24 cellular contexts compared by ENCODE assay signal in genomic region chr7:17183630-17184328, GRCh38.
DNase-seq lines count a peak whose midpoint lies in the region; ATAC-seq, FAIRE-seq and TF ChIP-seq lines count a peak whose summit lies in the region.
"Had no signal": no experiment of that assay in that cellular context is flagged by ENCODE, and none has a peak within 500 bp of the region (broad histone marks: within the 10 kb centered on the region; RNA-seq: fewer than 3 reads in every experiment).

No MANE protein-coding gene starts in this region.

- TF ChIP-seq CTCF in adrenal gland (IDR thresholded peaks at IDR 0.05) (no peak), keratinocyte (optimal IDR thresholded peaks at IDR 0.05 in 1 of 3, IDR thresholded peaks at IDR 0.05 in 1 of 3, conservative IDR thresholded peaks at IDR 0.05 in 1 of 3; ENCODE audit: extremely low read depth in 1 of 3, insufficient read depth in 2 of 3, low read length in 3 of 3) (no peak), breast epithelium (IDR thresholded peaks at IDR 0.05) (no peak)

- dilution Hi-C loops in keratinocyte (cut with MboI; ENCODE audit: extremely low pct_ligation_motif_present, low sequenced_read_pairs) = no loop called here

- H3K27me3 ChIP-seq in adrenal gland (no peaks in the 10 kb centered on the region), keratinocyte (ENCODE audit: control insufficient read depth, extremely low read depth, insufficient read depth, low read length) (no peaks in the 10 kb centered on the region), breast epithelium (no peaks in the 10 kb centered on the region)
- H3K27me3 ChIP-seq: neural progenitor cell had no signal

- no peaks in the 10 kb centered on the region for H3K79me2 ChIP-seq in keratinocyte (ENCODE audit: control insufficient read depth, insufficient read depth, low read length)

- intact Hi-C loops in left ventricle myocardium superior (cut with micrococcal nuclease) (no loop called here), cardiac septum (cut with DNase I) (no loop called here), adrenal gland (cut with DNase I) (loop anchor here in 1 of 2 donors (5.0 kb wide), 1 partner anchor 114 kb away; the partner anchor contains the start of gene AHR), breast epithelium (cut with DNase I; ENCODE audit: low total_unique reads) (no loop called here)

- DNase-seq in left ventricle myocardium superior (no peak), cardiac septum (ENCODE audit: low spot score) (no peak), adrenal gland (no peak), keratinocyte (ENCODE audit: low read depth, low spot score) (no peak), breast epithelium (ENCODE audit: low spot score in 2 of 2) (no peak), UCSD-AML1 (lab: John Stamatoyannopoulos, UW; ENCODE audit: unreplicated experiment) (no peak), DMS 273 (lab: John Stamatoyannopoulos, UW; ENCODE audit: unreplicated experiment) (no peak)
- no peak for DNase-seq in effector CD4-positive, alpha-beta T cell
- DNase-seq: activated CD4-positive, alpha-beta T cell treated with anti-CD3 and anti-CD28 coated beads for 48 hours; activated gamma-delta T cell; AML-193; GDM1; islet precursor cell; Karpas-422; NCI-H2227 treated with DMSO at 0.1 percent for 48 hours; NK-92 treated with Interleukin-12 subunit alpha and Interleukin-12 subunit beta, amount 100 ng/mL, for 24 hours; psoas muscle had no signal

- no peaks in the 10 kb centered on the region for H3K9me3 ChIP-seq in adrenal gland (replicated peaks in 1 of 3)
- no peaks in the 10 kb centered on the region for H3K9me3 ChIP-seq in keratinocyte (ENCODE audit: control insufficient read depth, low read depth, low read length)
- H3K9me3 ChIP-seq in breast epithelium = no peaks in the 10 kb centered on the region
- H3K9me3 ChIP-seq: psoas muscle had no signal

- peak; percentile 67 for ATAC-seq in left ventricle myocardium superior
- ATAC-seq: psoas muscle had no signal

- no peak overlapping the region for H2AFZ ChIP-seq in keratinocyte (ENCODE audit: control insufficient read depth, low read length)
- H2AFZ ChIP-seq: neural progenitor cell had no signal

- H3K4me3 ChIP-seq in adrenal gland (no peak overlapping the region), keratinocyte (ENCODE audit: control insufficient read depth in 2 of 3, extremely low read depth in 1 of 3, insufficient read depth in 2 of 3, low read depth in 1 of 3, low read length in 3 of 3) (no peak overlapping the region), breast epithelium (no peak overlapping the region)
- H3K4me3 ChIP-seq: coronary artery, neural progenitor cell, psoas muscle had no signal

- no peak overlapping the region for H3K4me2 ChIP-seq in keratinocyte (ENCODE audit: control insufficient read depth, extremely low read depth, insufficient read depth, low read depth, low read length)
- H3K4me2 ChIP-seq: neural progenitor cell had no signal

- WGBS in adrenal gland, 4 donors = 28 to 39% (median 32%) methylated on average over 2 of the region's 2 CpGs

- H3K9ac ChIP-seq in keratinocyte (ENCODE audit: control insufficient read depth, extremely low read depth, insufficient read depth, low read length) = no peak overlapping the region
- H3K9ac ChIP-seq: neural progenitor cell had no signal

- H3K9me1 ChIP-seq in keratinocyte (ENCODE audit: control insufficient read depth, extremely low read depth, insufficient read depth, low read length) = no peaks in the 10 kb centered on the region

- TF ChIP-seq POLR2A in adrenal gland (IDR thresholded peaks at IDR 0.05) (peak in 1 of 2 donors; percentile 49), breast epithelium (IDR thresholded peaks at IDR 0.05) (no peak)

- peak overlapping the region; percentile 23 to 83 (median 54) for H3K27ac ChIP-seq in adrenal gland
- H3K27ac ChIP-seq in keratinocyte (ENCODE audit: control insufficient read depth, insufficient read depth, low read length) = no peak overlapping the region
- H3K27ac ChIP-seq in breast epithelium = no peak overlapping the region
- H3K27ac ChIP-seq: coronary artery, epithelial cell of prostate, neural progenitor cell, psoas muscle, RWPE1 had no signal

- FAIRE-seq in keratinocyte (lab: Jason Lieb, UNC) = peak; percentile 9
- FAIRE-seq: D721Med, H1, TTC549 had no signal

- H3K36me3 ChIP-seq in adrenal gland (replicated peaks in 1 of 2) (no peaks in the 10 kb centered on the region), keratinocyte (ENCODE audit: control insufficient read depth in 2 of 2, extremely low read depth in 1 of 2, insufficient read depth in 2 of 2, low read length in 2 of 2) (no peaks in the 10 kb centered on the region), breast epithelium (no peaks in the 10 kb centered on the region)
- H3K36me3 ChIP-seq: neural progenitor cell had no signal

- no peaks in the 10 kb centered on the region for H4K20me1 ChIP-seq in keratinocyte (ENCODE audit: control insufficient read depth, extremely low read depth, insufficient read depth, low read length)

- H3K4me1 ChIP-seq in adrenal gland (replicated peaks in 1 of 2) (peaks cover 31 to 36% of the 10 kb centered on the region in 2 donors), keratinocyte (ENCODE audit: control insufficient read depth, extremely low read depth, insufficient read depth, low read length) (no peaks in the 10 kb centered on the region), breast epithelium (no peaks in the 10 kb centered on the region)
- H3K4me1 ChIP-seq: neural progenitor cell, psoas muscle had no signal

Comparison
In these comparisons a context has a peak if more than half of its experiments do, and no peak if none do; other contexts are left out.
1. H3K27ac ChIP-seq: peak in adrenal gland (5 of 5); none in keratinocyte (single experiment) and breast epithelium (0 of 2).